Comparison of ENCODE assay signal across 1 cellular context in the genomic region with DNA sequence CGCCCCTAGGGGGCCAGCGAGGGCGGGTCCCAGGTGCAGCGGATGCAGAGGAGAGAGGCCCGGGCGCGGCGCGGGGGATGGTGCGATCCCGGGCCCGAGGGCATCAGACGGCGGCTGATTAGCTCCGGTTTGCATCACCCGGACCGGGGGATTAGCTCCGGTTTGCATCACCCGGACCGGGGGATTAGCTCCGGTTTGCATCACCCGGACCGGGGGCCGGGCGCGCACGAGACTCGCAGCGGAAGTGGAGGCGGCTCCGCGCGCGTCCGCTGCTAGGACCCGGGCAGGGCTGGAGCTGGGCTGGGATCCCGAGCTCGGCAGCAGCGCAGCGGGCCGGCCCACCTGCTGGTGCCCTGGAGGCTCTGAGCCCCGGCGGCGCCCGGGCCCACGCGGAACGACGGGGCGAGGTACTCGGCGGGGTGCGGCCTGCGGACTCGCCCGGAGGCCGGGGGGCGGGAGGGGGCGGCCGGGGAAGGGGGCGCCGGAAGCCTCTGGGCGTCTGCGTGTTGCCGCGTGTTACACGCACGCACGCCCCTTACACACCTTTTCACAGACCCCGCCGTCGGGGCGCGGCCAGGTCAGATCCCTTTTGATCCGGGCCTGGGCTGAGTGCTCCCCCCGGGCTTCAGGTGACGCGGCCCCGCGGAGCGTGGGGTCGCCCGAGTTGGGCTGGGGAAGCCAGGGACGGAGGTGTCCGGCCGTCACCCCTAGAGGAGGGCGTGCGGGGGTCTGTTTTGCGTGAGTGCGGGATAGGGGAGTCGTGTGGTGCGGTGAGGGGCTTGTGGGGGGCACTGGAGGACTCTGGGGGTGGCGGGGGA.
TF ChIP-seq lines count a peak whose summit lies in the region.

No MANE protein-coding gene starts in this region.

TF ChIP-seq in GM12878, 131 proteins besides CTCF, POLR2A, EP300 and RAD21 (continued from another document and continues in another):
- TF ChIP-seq, protein P1, sequence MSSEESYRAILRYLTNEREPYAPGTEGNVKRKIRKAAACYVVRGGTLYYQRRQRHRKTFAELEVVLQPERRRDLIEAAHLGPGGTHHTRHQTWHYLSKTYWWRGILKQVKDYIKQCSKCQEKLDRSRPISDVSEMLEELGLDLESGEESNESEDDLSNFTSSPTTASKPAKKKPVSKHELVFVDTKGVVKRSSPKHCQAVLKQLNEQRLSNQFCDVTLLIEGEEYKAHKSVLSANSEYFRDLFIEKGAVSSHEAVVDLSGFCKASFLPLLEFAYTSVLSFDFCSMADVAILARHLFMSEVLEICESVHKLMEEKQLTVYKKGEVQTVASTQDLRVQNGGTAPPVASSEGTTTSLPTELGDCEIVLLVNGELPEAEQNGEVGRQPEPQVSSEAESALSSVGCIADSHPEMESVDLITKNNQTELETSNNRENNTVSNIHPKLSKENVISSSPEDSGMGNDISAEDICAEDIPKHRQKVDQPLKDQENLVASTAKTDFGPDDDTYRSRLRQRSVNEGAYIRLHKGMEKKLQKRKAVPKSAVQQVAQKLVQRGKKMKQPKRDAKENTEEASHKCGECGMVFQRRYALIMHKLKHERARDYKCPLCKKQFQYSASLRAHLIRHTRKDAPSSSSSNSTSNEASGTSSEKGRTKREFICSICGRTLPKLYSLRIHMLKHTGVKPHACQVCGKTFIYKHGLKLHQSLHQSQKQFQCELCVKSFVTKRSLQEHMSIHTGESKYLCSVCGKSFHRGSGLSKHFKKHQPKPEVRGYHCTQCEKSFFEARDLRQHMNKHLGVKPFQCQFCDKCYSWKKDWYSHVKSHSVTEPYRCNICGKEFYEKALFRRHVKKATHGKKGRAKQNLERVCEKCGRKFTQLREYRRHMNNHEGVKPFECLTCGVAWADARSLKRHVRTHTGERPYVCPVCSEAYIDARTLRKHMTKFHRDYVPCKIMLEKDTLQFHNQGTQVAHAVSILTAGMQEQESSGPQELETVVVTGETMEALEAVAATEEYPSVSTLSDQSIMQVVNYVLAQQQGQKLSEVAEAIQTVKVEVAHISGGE (CRISPR knock-in tag; IDR thresholded peaks at IDR 0.05): peak; percentile 82
- no peak for TF ChIP-seq CHD2 (IDR thresholded peaks at IDR 0.05; ENCODE audit: borderline replicate concordance, low read depth, low read length)
- no peak for TF ChIP-seq MXI1 (IDR thresholded peaks at IDR 0.05; ENCODE audit: low read depth, low read length)
- TF ChIP-seq, protein P2, sequence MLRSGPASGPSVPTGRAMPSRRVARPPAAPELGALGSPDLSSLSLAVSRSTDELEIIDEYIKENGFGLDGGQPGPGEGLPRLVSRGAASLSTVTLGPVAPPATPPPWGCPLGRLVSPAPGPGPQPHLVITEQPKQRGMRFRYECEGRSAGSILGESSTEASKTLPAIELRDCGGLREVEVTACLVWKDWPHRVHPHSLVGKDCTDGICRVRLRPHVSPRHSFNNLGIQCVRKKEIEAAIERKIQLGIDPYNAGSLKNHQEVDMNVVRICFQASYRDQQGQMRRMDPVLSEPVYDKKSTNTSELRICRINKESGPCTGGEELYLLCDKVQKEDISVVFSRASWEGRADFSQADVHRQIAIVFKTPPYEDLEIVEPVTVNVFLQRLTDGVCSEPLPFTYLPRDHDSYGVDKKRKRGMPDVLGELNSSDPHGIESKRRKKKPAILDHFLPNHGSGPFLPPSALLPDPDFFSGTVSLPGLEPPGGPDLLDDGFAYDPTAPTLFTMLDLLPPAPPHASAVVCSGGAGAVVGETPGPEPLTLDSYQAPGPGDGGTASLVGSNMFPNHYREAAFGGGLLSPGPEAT (IDR thresholded peaks at IDR 0.05; ENCODE audit: low read depth): 0 out of 2 replicates have a peak, but pooled peaks have one; percentile 34
- TF ChIP-seq ATF7 (IDR thresholded peaks at IDR 0.05; ENCODE audit: low read depth): no peak
- TF ChIP-seq JUND (IDR thresholded peaks at IDR 0.05; ENCODE audit: low read depth, low read length): no peak
- TF ChIP-seq, protein P3, sequence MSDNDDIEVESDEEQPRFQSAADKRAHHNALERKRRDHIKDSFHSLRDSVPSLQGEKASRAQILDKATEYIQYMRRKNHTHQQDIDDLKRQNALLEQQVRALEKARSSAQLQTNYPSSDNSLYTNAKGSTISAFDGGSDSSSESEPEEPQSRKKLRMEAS (IDR thresholded peaks at IDR 0.05; ENCODE audit: low read depth, low read length): no peak
- TF ChIP-seq, protein P4, sequence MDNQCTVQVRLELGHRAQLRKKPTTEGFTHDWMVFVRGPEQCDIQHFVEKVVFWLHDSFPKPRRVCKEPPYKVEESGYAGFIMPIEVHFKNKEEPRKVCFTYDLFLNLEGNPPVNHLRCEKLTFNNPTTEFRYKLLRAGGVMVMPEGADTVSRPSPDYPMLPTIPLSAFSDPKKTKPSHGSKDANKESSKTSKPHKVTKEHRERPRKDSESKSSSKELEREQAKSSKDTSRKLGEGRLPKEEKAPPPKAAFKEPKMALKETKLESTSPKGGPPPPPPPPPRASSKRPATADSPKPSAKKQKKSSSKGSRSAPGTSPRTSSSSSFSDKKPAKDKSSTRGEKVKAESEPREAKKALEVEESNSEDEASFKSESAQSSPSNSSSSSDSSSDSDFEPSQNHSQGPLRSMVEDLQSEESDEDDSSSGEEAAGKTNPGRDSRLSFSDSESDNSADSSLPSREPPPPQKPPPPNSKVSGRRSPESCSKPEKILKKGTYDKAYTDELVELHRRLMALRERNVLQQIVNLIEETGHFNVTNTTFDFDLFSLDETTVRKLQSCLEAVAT (IDR thresholded peaks at IDR 0.05): no peak
- no peak for TF ChIP-seq IRF4 (IDR thresholded peaks at IDR 0.05; ENCODE audit: low read depth, low read length)
- no peak for TF ChIP-seq TBL1XR1 (IDR thresholded peaks at IDR 0.05; ENCODE audit: low read depth, low read length)
- TF ChIP-seq, protein P5, sequence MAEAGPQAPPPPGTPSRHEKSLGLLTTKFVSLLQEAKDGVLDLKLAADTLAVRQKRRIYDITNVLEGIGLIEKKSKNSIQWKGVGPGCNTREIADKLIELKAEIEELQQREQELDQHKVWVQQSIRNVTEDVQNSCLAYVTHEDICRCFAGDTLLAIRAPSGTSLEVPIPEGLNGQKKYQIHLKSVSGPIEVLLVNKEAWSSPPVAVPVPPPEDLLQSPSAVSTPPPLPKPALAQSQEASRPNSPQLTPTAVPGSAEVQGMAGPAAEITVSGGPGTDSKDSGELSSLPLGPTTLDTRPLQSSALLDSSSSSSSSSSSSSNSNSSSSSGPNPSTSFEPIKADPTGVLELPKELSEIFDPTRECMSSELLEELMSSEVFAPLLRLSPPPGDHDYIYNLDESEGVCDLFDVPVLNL (IDR thresholded peaks at IDR 0.05; ENCODE audit: low read depth, low read length): no peak
- no peak for TF ChIP-seq EZH2 (IDR thresholded peaks at IDR 0.05; ENCODE audit: borderline replicate concordance, control insufficient read depth, low read depth, low read length)
- TF ChIP-seq HDAC2 (IDR thresholded peaks at IDR 0.05): no peak
- TF ChIP-seq BHLHE40 (IDR thresholded peaks at IDR 0.05; ENCODE audit: borderline replicate concordance in 1 of 2, low read depth in 2 of 2, low read length in 1 of 2): peak; percentile 83 to 98
- 0 out of 2 replicates have a peak, but pooled peaks have one; percentile 22 for TF ChIP-seq TCF12 (IDR thresholded peaks at IDR 0.05; ENCODE audit: low read depth, low read length)
- TF ChIP-seq EGR1 (IDR thresholded peaks at IDR 0.05; ENCODE audit: borderline replicate concordance in 1 of 2, low read depth in 2 of 2, low read length in 2 of 2): peak in 1 of 2 experiments; percentile 31; a peak in 1 of 3 replicates
- no peak for TF ChIP-seq HDAC6 (IDR thresholded peaks at IDR 0.05; ENCODE audit: unreplicated experiment)
- no peak for TF ChIP-seq ESRRA (IDR thresholded peaks at IDR 0.05; ENCODE audit: low read length)
- no peak for TF ChIP-seq EED (IDR thresholded peaks at IDR 0.05; ENCODE audit: low read depth)
- TF ChIP-seq NFIC (IDR thresholded peaks at IDR 0.05; ENCODE audit: low read depth, low read length): no peak
- TF ChIP-seq RELA (IDR thresholded peaks at IDR 0.05; ENCODE audit: borderline replicate concordance, partially characterized antibody): no peak
- TF ChIP-seq CBX5 (IDR thresholded peaks at IDR 0.05; ENCODE audit: low read depth): no peak
- TF ChIP-seq ZNF622 (IDR thresholded peaks at IDR 0.05): no peak
- TF ChIP-seq, protein P6, sequence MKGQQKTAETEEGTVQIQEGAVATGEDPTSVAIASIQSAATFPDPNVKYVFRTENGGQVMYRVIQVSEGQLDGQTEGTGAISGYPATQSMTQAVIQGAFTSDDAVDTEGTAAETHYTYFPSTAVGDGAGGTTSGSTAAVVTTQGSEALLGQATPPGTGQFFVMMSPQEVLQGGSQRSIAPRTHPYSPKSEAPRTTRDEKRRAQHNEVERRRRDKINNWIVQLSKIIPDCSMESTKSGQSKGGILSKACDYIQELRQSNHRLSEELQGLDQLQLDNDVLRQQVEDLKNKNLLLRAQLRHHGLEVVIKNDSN (IDR thresholded peaks at IDR 0.05; ENCODE audit: borderline replicate concordance, extremely low read length, insufficient read depth, low read depth, low read length): no peak
- no peak for TF ChIP-seq MTA2 (IDR thresholded peaks at IDR 0.05; ENCODE audit: low read depth)
- TF ChIP-seq, protein P7, sequence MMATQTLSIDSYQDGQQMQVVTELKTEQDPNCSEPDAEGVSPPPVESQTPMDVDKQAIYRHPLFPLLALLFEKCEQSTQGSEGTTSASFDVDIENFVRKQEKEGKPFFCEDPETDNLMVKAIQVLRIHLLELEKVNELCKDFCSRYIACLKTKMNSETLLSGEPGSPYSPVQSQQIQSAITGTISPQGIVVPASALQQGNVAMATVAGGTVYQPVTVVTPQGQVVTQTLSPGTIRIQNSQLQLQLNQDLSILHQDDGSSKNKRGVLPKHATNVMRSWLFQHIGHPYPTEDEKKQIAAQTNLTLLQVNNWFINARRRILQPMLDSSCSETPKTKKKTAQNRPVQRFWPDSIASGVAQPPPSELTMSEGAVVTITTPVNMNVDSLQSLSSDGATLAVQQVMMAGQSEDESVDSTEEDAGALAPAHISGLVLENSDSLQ (IDR thresholded peaks at IDR 0.05): no peak
- peak; percentile 90 for TF ChIP-seq DPF2 (IDR thresholded peaks at IDR 0.05)
- TF ChIP-seq CHD1 (IDR thresholded peaks at IDR 0.05; ENCODE audit: low read depth, low read length): no peak
- TF ChIP-seq, protein P8, sequence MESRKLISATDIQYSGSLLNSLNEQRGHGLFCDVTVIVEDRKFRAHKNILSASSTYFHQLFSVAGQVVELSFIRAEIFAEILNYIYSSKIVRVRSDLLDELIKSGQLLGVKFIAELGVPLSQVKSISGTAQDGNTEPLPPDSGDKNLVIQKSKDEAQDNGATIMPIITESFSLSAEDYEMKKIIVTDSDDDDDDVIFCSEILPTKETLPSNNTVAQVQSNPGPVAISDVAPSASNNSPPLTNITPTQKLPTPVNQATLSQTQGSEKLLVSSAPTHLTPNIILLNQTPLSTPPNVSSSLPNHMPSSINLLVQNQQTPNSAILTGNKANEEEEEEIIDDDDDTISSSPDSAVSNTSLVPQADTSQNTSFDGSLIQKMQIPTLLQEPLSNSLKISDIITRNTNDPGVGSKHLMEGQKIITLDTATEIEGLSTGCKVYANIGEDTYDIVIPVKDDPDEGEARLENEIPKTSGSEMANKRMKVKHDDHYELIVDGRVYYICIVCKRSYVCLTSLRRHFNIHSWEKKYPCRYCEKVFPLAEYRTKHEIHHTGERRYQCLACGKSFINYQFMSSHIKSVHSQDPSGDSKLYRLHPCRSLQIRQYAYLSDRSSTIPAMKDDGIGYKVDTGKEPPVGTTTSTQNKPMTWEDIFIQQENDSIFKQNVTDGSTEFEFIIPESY (IDR thresholded peaks at IDR 0.05): no peak
- peak; percentile 68; the same call in 1 of the 2 replicates for TF ChIP-seq GATAD2B (conservative IDR thresholded peaks at IDR 0.05; ENCODE audit: low read depth)
- TF ChIP-seq CBFB (IDR thresholded peaks at IDR 0.05; ENCODE audit: low read depth): no peak
- no peak for TF ChIP-seq SMAD1 (IDR thresholded peaks at IDR 0.05; ENCODE audit: low read depth, partially characterized antibody)
- TF ChIP-seq, protein P9, sequence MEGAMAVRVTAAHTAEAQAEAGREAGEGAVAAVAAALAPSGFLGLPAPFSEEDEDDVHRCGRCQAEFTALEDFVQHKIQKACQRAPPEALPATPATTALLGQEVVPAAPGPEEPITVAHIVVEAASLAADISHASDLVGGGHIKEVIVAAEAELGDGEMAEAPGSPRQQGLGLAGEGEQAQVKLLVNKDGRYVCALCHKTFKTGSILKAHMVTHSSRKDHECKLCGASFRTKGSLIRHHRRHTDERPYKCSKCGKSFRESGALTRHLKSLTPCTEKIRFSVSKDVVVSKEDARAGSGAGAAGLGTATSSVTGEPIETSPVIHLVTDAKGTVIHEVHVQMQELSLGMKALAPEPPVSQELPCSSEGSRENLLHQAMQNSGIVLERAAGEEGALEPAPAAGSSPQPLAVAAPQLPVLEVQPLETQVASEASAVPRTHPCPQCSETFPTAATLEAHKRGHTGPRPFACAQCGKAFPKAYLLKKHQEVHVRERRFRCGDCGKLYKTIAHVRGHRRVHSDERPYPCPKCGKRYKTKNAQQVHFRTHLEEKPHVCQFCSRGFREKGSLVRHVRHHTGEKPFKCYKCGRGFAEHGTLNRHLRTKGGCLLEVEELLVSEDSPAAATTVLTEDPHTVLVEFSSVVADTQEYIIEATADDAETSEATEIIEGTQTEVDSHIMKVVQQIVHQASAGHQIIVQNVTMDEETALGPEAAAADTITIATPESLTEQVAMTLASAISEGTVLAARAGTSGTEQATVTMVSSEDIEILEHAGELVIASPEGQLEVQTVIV (IDR thresholded peaks at IDR 0.05; ENCODE audit: borderline replicate concordance, partially characterized antibody): peak; percentile 24
- TF ChIP-seq, protein P10, sequence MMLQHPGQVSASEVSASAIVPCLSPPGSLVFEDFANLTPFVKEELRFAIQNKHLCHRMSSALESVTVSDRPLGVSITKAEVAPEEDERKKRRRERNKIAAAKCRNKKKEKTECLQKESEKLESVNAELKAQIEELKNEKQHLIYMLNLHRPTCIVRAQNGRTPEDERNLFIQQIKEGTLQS (IDR thresholded peaks at IDR 0.05; ENCODE audit: borderline replicate concordance, extremely low read depth, low read depth, low read length): no peak
- TF ChIP-seq, protein P11, sequence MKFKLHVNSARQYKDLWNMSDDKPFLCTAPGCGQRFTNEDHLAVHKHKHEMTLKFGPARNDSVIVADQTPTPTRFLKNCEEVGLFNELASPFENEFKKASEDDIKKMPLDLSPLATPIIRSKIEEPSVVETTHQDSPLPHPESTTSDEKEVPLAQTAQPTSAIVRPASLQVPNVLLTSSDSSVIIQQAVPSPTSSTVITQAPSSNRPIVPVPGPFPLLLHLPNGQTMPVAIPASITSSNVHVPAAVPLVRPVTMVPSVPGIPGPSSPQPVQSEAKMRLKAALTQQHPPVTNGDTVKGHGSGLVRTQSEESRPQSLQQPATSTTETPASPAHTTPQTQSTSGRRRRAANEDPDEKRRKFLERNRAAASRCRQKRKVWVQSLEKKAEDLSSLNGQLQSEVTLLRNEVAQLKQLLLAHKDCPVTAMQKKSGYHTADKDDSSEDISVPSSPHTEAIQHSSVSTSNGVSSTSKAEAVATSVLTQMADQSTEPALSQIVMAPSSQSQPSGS (IDR thresholded peaks at IDR 0.05; ENCODE audit: low read length): no peak
- TF ChIP-seq NFXL1 (IDR thresholded peaks at IDR 0.05; ENCODE audit: borderline replicate concordance): no peak
- no peak for TF ChIP-seq FOXK2 (IDR thresholded peaks at IDR 0.05)
- TF ChIP-seq CHD4 (IDR thresholded peaks at IDR 0.05): no peak
- peak; percentile 39 for TF ChIP-seq MEF2B (IDR thresholded peaks at IDR 0.05; ENCODE audit: partially characterized antibody, poor library complexity, severe bottlenecking)
- TF ChIP-seq IKZF1 (conservative IDR thresholded peaks at IDR 0.05): peak; percentile 92
- no peak for TF ChIP-seq SRF (IDR thresholded peaks at IDR 0.05; ENCODE audit: low read depth in 2 of 2, low read length in 2 of 2)
- no peak for TF ChIP-seq ZSCAN29 (IDR thresholded peaks at IDR 0.05)
- TF ChIP-seq WRNIP1 (IDR thresholded peaks at IDR 0.05; ENCODE audit: borderline replicate concordance, low read depth, low read length): no peak
- no peak for TF ChIP-seq YY1 (IDR thresholded peaks at IDR 0.05; ENCODE audit: low read depth, low read length)
